Comparison of ENCODE assay signal across 1 cellular context in the genomic region with DNA sequence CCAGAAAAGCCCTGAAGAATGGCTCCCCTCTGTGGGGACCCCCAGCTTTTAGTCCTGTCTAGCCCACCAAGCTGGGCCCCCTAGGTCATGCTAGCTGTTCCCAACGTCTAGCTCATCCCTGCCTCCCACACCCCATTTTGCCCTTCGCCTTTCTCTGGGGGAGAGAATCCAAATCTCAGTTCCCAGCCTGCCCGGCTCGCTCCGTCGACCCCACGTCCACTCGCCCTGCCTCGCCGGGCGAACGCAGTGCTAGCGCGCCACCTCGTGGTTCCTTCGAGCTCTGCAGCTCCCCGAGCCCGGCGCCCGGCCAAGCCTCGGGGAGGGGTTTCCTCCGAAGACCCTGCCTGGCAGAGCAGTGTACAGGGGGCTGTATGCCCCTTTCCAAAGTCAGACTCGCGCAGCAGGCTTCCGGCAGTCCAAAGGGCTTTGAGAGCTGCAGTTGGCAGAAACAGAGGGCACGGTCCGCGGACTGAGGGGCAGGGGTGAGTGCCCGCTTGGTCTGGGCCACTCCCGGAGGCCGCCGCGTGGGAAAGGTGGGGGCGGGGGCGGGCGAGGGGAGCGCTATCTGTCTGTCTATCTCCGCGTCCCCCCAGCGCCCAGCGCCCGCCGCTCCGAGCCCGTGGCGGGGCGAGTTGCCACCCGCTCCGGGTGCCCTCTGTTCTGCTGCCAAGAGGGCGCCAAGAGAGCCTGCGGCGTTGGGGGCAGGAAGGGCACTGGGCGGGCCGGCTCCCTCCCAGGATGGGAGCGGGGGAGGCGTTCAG.
TF ChIP-seq lines count a peak whose summit lies in the region.

No MANE protein-coding gene starts in this region.

TF ChIP-seq in GM12878, 131 proteins besides CTCF, POLR2A, EP300 and RAD21:
- peak; percentile 82 for TF ChIP-seq SMC3 (IDR thresholded peaks at IDR 0.05; ENCODE audit: borderline replicate concordance, low read length)
- 0 out of 4 replicates have a peak, but pooled peaks of 1 of the 2 experiments have one; percentile 19 for TF ChIP-seq BHLHE40 (IDR thresholded peaks at IDR 0.05; ENCODE audit: borderline replicate concordance in 1 of 2, low read depth in 2 of 2, low read length in 1 of 2)
- 0 out of 2 replicates have a peak, but pooled peaks have one; percentile 25 for TF ChIP-seq LARP7 (IDR thresholded peaks at IDR 0.05)
- TF ChIP-seq SUZ12 (IDR thresholded peaks at IDR 0.05; ENCODE audit: unreplicated experiment) = peak; percentile 91
- TF ChIP-seq FOS (IDR thresholded peaks at IDR 0.05; ENCODE audit: borderline replicate concordance, extremely low read depth, insufficient read length) = no peak
- no peak for TF ChIP-seq SIN3A (IDR thresholded peaks at IDR 0.05; ENCODE audit: low read depth, low read length)
- no peak for TF ChIP-seq RELA (IDR thresholded peaks at IDR 0.05; ENCODE audit: borderline replicate concordance, partially characterized antibody)
